In genomic region chr6:46652232-46652602, GRCh38 we compare ENCODE assay signal across 8 cellular contexts. TPM values are rescaled to one million over a fixed set of nuclear protein-coding genes. Genes with fewer than 3 reads are reported as not detected.
DNase-seq lines count a peak whose midpoint lies in the region; ATAC-seq and TF ChIP-seq lines count a peak whose summit lies in the region.

No MANE protein-coding gene starts in this region.

- H3K9me3 ChIP-seq in MM.1S (replicated peaks; ENCODE audit: insufficient read depth, low read length) (no peaks in the 10 kb centered on the region), neural cell (ENCODE audit: low read length) (no peaks in the 10 kb centered on the region)
- no peaks in the 10 kb centered on the region for H3K9me3 ChIP-seq in effector memory CD4-positive, alpha-beta T cell (ENCODE audit: control insufficient read depth, low read length)

- no peaks in the 10 kb centered on the region for H3F3A ChIP-seq in MM.1S (ENCODE audit: insufficient read depth, low read length)
- no peaks in the 10 kb centered on the region for H3F3A ChIP-seq in neural cell (ENCODE audit: insufficient read depth, low read length, poor library complexity, severe bottlenecking)

- ATAC-seq in omental fat pad (ENCODE audit: low FRiP score), result no peak

- peak overlapping the region; percentile 60 for H3K27ac ChIP-seq in C4-2B
- H3K27ac ChIP-seq in MM.1S (ENCODE audit: low read length), result no peak overlapping the region
- no peak overlapping the region for H3K27ac ChIP-seq in effector memory CD4-positive, alpha-beta T cell (ENCODE audit: insufficient read depth, low read length, poor library complexity, severe bottlenecking)
- H3K27ac ChIP-seq in neural cell (ENCODE audit: low read length), result no peak overlapping the region

- H3K79me2 ChIP-seq in MM.1S (ENCODE audit: low read length), result no peaks in the 10 kb centered on the region
- H3K79me2 ChIP-seq in neural cell (replicated peaks; ENCODE audit: insufficient read depth, low read length), result no peaks in the 10 kb centered on the region

- H2AFZ ChIP-seq in MM.1S (ENCODE audit: low read length), result peak overlapping the region; percentile 71
- H2AFZ ChIP-seq in neural cell (ENCODE audit: low read depth, low read length), result peak overlapping the region; percentile 65

- peak overlapping the region; percentile 77 for H3K4me2 ChIP-seq in MM.1S (ENCODE audit: low read depth, low read length)
- peak overlapping the region; percentile 34 for H3K4me2 ChIP-seq in neural cell (ENCODE audit: low read length)

- no peak for DNase-seq in MM.1S
- DNase-seq in effector memory CD4-positive, alpha-beta T cell, result no peak
- no peak for DNase-seq in omental fat pad (ENCODE audit: low spot score)
- DNase-seq in germinal center (ENCODE audit: low spot score), result no peak
- no peak for DNase-seq in NCI-H345 treated with DMSO at 0.1 percent for 48 hours (lab: John Stamatoyannopoulos, UW; ENCODE audit: unreplicated experiment)
- no peak for DNase-seq in NCI-H2227 (lab: John Stamatoyannopoulos, UW; ENCODE audit: unreplicated experiment)

- TF ChIP-seq CTCF in C4-2B (conservative IDR thresholded peaks at IDR 0.05), result no peak
- TF ChIP-seq CTCF in MM.1S (IDR thresholded peaks at IDR 0.05; ENCODE audit: low read length), result no peak
- no peak for TF ChIP-seq CTCF in neural cell (IDR thresholded peaks at IDR 0.05; ENCODE audit: poor library complexity, severe bottlenecking)
- no peak for TF ChIP-seq CTCF in omental fat pad (IDR thresholded peaks at IDR 0.05)

- no peak for TF ChIP-seq RAD21 in neural cell (conservative IDR thresholded peaks at IDR 0.05)

- H3K4me3 ChIP-seq in MM.1S (ENCODE audit: low read length) (peak overlapping the region; percentile 81), neural cell (ENCODE audit: low read length) (peak overlapping the region; percentile 83)
- peak overlapping the region; percentile 86 for H3K4me3 ChIP-seq in effector memory CD4-positive, alpha-beta T cell (ENCODE audit: insufficient read depth, low read depth, low read length, poor library complexity, severe bottlenecking)

- no peak overlapping the region for H3K9ac ChIP-seq in MM.1S (ENCODE audit: low read length)
- H3K9ac ChIP-seq in neural cell (ENCODE audit: low read length), result peak overlapping the region; percentile 71

- no peaks in the 10 kb centered on the region for H3K4me1 ChIP-seq in MM.1S (ENCODE audit: low read length)
- no peaks in the 10 kb centered on the region for H3K4me1 ChIP-seq in effector memory CD4-positive, alpha-beta T cell (ENCODE audit: control insufficient read depth, insufficient read depth, low read length, poor library complexity, severe bottlenecking)

- no peaks in the 10 kb centered on the region for H4K20me1 ChIP-seq in MM.1S (ENCODE audit: insufficient read depth, low read length)
- H4K20me1 ChIP-seq in neural cell (ENCODE audit: insufficient read depth), result no peaks in the 10 kb centered on the region

- H3K36me3 ChIP-seq in MM.1S (replicated peaks; ENCODE audit: insufficient read depth, low read length) (no peaks in the 10 kb centered on the region), neural cell (ENCODE audit: insufficient read depth, low read length) (no peaks in the 10 kb centered on the region)
- no peaks in the 10 kb centered on the region for H3K36me3 ChIP-seq in effector memory CD4-positive, alpha-beta T cell (ENCODE audit: control insufficient read depth, insufficient read depth, low read length)

- H3K27me3 ChIP-seq in MM.1S (replicated peaks; ENCODE audit: insufficient read depth, low read length), result no peaks in the 10 kb centered on the region
- H3K27me3 ChIP-seq in effector memory CD4-positive, alpha-beta T cell (replicated peaks; ENCODE audit: control insufficient read depth, insufficient read depth, low read length, poor library complexity, severe bottlenecking), result no peaks in the 10 kb centered on the region
- no peaks in the 10 kb centered on the region for H3K27me3 ChIP-seq in neural cell (ENCODE audit: insufficient read depth, low read depth, low read length)

- no peak for TF ChIP-seq EP300 in neural cell (conservative IDR thresholded peaks at IDR 0.05; ENCODE audit: poor library complexity, severe bottlenecking)

- H3K9me2 ChIP-seq in MM.1S (replicated peaks; ENCODE audit: insufficient read depth, low read length) (no peaks in the 10 kb centered on the region), neural cell (ENCODE audit: insufficient read depth, low read length) (no peaks in the 10 kb centered on the region)

TF ChIP-seq in neural cell, 6 proteins besides CTCF, POLR2A, EP300 and RAD21:
- TF ChIP-seq MXI1 (conservative IDR thresholded peaks at IDR 0.05; ENCODE audit: poor library complexity, severe bottlenecking) (no peak), POLR2AphosphoS5 (IDR thresholded peaks at IDR 0.05) (no peak), EZH2 (IDR thresholded peaks at IDR 0.05; ENCODE audit: borderline replicate concordance, insufficient read depth, low read length, poor library complexity, severe bottlenecking) (no peak), REST (IDR thresholded peaks at IDR 0.05; ENCODE audit: borderline replicate concordance) (no peak), TAF1 (IDR thresholded peaks at IDR 0.05; ENCODE audit: low read depth) (no peak), SMC3 (conservative IDR thresholded peaks at IDR 0.05; ENCODE audit: poor library complexity) (no peak)

RNA-seq across cellular contexts. Expression of gene CYP39A1, which starts 0.4 kb away (rescaled TPM):
- polyA plus RNA-seq in neural cell, result 1.4 and 2.0 TPM in 2 replicates
- 1.0 and 2.2 TPM in 2 replicates for polyA minus RNA-seq in neural cell
- 10 to 100 TPM in 1 of 4 donors, 1 to 10 TPM in 3; 2.8 to 13.1 (median 5.4) TPM for total RNA-seq in omental fat pad

RNA-seq across cellular contexts. Expression of gene SLC25A27, which starts 0.6 kb away (rescaled TPM):
- 31.1 and 44.5 TPM in 2 replicates for polyA plus RNA-seq in neural cell
- 18.6 and 28.0 TPM in 2 replicates for polyA minus RNA-seq in neural cell
- total RNA-seq in omental fat pad, result 10 to 100 TPM; 10.1 to 39.6 (median 27.9) TPM

RNA-seq across cellular contexts. Expression of gene TDRD6, which starts 35.5 kb away (rescaled TPM):
- 0.84 and 0.92 TPM in 2 replicates for polyA plus RNA-seq in neural cell
- 1.2 TPM in 2 replicates for polyA minus RNA-seq in neural cell
- total RNA-seq in omental fat pad, result 1 to 10 TPM in 1 of 4 donors, under 1 TPM in 3; 0.12 to 1.6 (median 0.59) TPM
